Comparison of ENCODE assay signal across 29 cellular contexts in the genomic region with DNA sequence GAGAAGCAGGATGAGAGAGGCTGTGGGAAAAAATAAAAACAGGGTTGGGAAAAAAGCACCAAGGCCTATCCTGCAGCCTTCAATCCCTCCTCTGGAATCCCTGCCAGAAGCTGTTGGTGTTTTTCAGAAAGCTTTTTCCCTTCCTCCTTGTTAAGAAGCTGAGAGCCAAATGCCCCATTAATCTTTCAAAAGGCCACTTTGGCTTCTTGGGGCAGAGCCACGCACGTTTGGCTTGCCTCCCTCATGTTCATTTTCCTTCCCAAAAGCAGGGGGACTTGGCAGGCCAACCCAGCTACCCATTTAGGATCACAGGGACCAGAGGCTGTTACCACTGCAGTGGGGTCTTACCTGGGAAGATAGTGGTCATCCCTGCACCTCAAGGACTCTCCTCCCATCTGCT.
A peak's percentile ranks its signal among the peaks of the same experiment; 100 is the strongest.
DNase-seq lines count a peak whose midpoint lies in the region; ATAC-seq and TF ChIP-seq lines count a peak whose summit lies in the region.
"Had no signal": no experiment of that assay in that cellular context is flagged by ENCODE, and none has a peak within 500 bp of the region (broad histone marks: within the 10 kb centered on the region; RNA-seq: fewer than 3 reads in every experiment).

No MANE protein-coding gene starts in this region.

- H3K9me3 Mint-ChIP-seq in H9 = peaks cover 0 to 2% of the 10 kb centered on the region in 2 experiments; a peak in 1 of 5 replicates
- H3K9me3 Mint-ChIP-seq in activated CD8-positive, alpha-beta T cell treated with anti-CD3 and anti-CD28 coated beads for 36 hours = no peaks in the 10 kb centered on the region
- H3K9me3 Mint-ChIP-seq: IgD-negative memory B cell, natural killer cell had no signal

- no peak overlapping the region for H2BK20ac ChIP-seq in H9 (ENCODE audit: low read depth, low read length, poor library complexity, severe bottlenecking)

- H3K27me3 Mint-ChIP-seq in H9 (ENCODE audit: low read depth) = peaks cover 5% of the 10 kb centered on the region; the same call in 1 of the 2 replicates
- peaks cover 6% of the 10 kb centered on the region for H3K27me3 Mint-ChIP-seq in activated CD8-positive, alpha-beta T cell treated with anti-CD3 and anti-CD28 coated beads for 36 hours
- H3K27me3 Mint-ChIP-seq: CD4-positive, CD25-positive, alpha-beta regulatory T cell had no signal

- POLR2A ChIA-PET in activated CD8-positive, alpha-beta T cell treated with anti-CD3 and anti-CD28 coated beads for 36 hours (lab: Charles Lee) = no interaction called here

- H3K23ac ChIP-seq in H9 (ENCODE audit: insufficient read length, low read depth, low read length) = no peak overlapping the region

- H2BK120ac ChIP-seq in H9 (ENCODE audit: low read depth, low read length, poor library complexity, severe bottlenecking) = no peak overlapping the region

- no peak overlapping the region for H4K5ac ChIP-seq in H9 (ENCODE audit: insufficient read length, low read depth, low read length)

- no peaks in the 10 kb centered on the region for H3K79me2 ChIP-seq in H9 (ENCODE audit: insufficient read depth, low read length)
- H3K79me2 ChIP-seq: parathyroid adenoma had no signal

- no peak overlapping the region for H3K27ac Mint-ChIP-seq in H9
- no peak overlapping the region for H3K27ac Mint-ChIP-seq in activated CD8-positive, alpha-beta T cell treated with anti-CD3 and anti-CD28 coated beads for 36 hours
- H3K27ac Mint-ChIP-seq: activated CD8-positive, alpha-beta T cell treated with anti-CD3 and anti-CD28 coated beads, Interleukin-2, amount 10 ng/mL, durations not matched to agents 7 days and 5 days; CD4-positive, CD25-positive, alpha-beta regulatory T cell; effector memory CD8-positive, alpha-beta T cell; IgD-negative memory B cell; natural killer cell; stimulated activated naive CD8-positive, alpha-beta T cell treated with anti-CD3 and anti-CD28 coated beads, Interleukin-15, amount 100 ng/mL, for 72 hours; T-cell had no signal

- H3K4me1 Mint-ChIP-seq in H9 = peaks cover 13 to 14% of the 10 kb centered on the region in 2 experiments
- H3K4me1 Mint-ChIP-seq in activated CD8-positive, alpha-beta T cell treated with anti-CD3 and anti-CD28 coated beads for 36 hours (ENCODE audit: low read depth) = no peaks in the 10 kb centered on the region
- H3K4me1 Mint-ChIP-seq: CD4-positive, CD25-positive, alpha-beta regulatory T cell; IgD-negative memory B cell; natural killer cell; stimulated activated naive CD8-positive, alpha-beta T cell treated with anti-CD3 and anti-CD28 coated beads, Interleukin-15, amount 100 ng/mL, for 72 hours; T-cell had no signal

- ATAC-seq in activated CD8-positive, alpha-beta T cell treated with anti-CD3 and anti-CD28 coated beads for 36 hours = no peak
- no peak for ATAC-seq in HG02884 (IDR thresholded peaks at IDR 0.05; ENCODE audit: unreplicated experiment)
- ATAC-seq: activated CD8-positive, alpha-beta T cell treated with anti-CD3 and anti-CD28 coated beads, Interleukin-2, amount 10 ng/mL, durations not matched to agents 7 days and 5 days; effector memory CD8-positive, alpha-beta T cell; heart right ventricle; left colon; natural killer cell; stimulated activated naive CD8-positive, alpha-beta T cell treated with anti-CD3 and anti-CD28 coated beads, Interleukin-15, amount 100 ng/mL, for 72 hours; T-cell had no signal

- peaks cover 0 to 7% (median 0%) of the 10 kb centered on the region in 3 experiments; a peak in 2 of 7 replicates for H3K36me3 Mint-ChIP-seq in H9 (ENCODE audit: insufficient read depth in 1 of 3, low read depth in 3 of 3)
- H3K36me3 Mint-ChIP-seq in activated CD8-positive, alpha-beta T cell treated with anti-CD3 and anti-CD28 coated beads for 36 hours (ENCODE audit: low read depth) = no peaks in the 10 kb centered on the region
- H3K36me3 Mint-ChIP-seq: CD4-positive, CD25-positive, alpha-beta regulatory T cell; natural killer cell; T-cell had no signal

- H4K91ac ChIP-seq in H9 (ENCODE audit: insufficient read length, low read depth, low read length) = no peak overlapping the region

- H3K14ac ChIP-seq in H9 (ENCODE audit: insufficient read depth, low read length) = no peak overlapping the region

- no peak overlapping the region for H4K8ac ChIP-seq in H9 (replicated peaks; ENCODE audit: insufficient read length, low read depth, low read length)

- no peaks in the 10 kb centered on the region for H3K9me3 ChIP-seq in H9 (ENCODE audit: control insufficient read depth, low read depth, low read length)
- H3K9me3 ChIP-seq: breast epithelium, heart right ventricle, Peyer's patch, sigmoid colon, tibial nerve had no signal

- no peaks in the 10 kb centered on the region for H3K79me1 ChIP-seq in H9 (ENCODE audit: insufficient read depth, low read depth, low read length, poor library complexity, severe bottlenecking)

- no peak for TF ChIP-seq CTCF in H9 (conservative IDR thresholded peaks at IDR 0.05)
- TF ChIP-seq CTCF in activated CD8-positive, alpha-beta T cell treated with anti-CD3 and anti-CD28 coated beads for 36 hours (IDR thresholded peaks at IDR 0.05) = no peak

- in situ Hi-C loops in G401 (cut with HindIII; ENCODE audit: low sequenced_read_pairs) = no loop called here

- H3K23me2 ChIP-seq in H9 (ENCODE audit: insufficient read length, low read depth, low read length, poor library complexity, severe bottlenecking) = no peaks in the 10 kb centered on the region

- H4K20me1 ChIP-seq in H9 (ENCODE audit: control insufficient read depth, insufficient read depth, insufficient read length) = no peaks in the 10 kb centered on the region

- H3T11ph ChIP-seq in H9 (ENCODE audit: low read length) = no peak overlapping the region

- no peak overlapping the region for H2BK5ac ChIP-seq in H9 (ENCODE audit: insufficient read length, low read length)

- no peaks in the 10 kb centered on the region for H3K27me3 ChIP-seq in H9 (ENCODE audit: insufficient read depth, low read length)
- H3K27me3 ChIP-seq: breast epithelium, heart right ventricle, Peyer's patch, sigmoid colon, tibial nerve had no signal

- H2AK5ac ChIP-seq in H9 (ENCODE audit: insufficient read length, low read length) = no peak overlapping the region

- H3K27ac ChIP-seq in H9 (ENCODE audit: insufficient read length, low read depth, low read length) = no peak overlapping the region
- H3K27ac ChIP-seq: breast epithelium, coronary artery, heart right ventricle, parathyroid adenoma, Peyer's patch, sigmoid colon, tibial nerve had no signal

- no peak overlapping the region for H3K9ac ChIP-seq in H9 (ENCODE audit: extremely low read depth, insufficient read length, low read length)
- H3K9ac ChIP-seq: parathyroid adenoma had no signal

- H2AFZ ChIP-seq in H9 (ENCODE audit: low read length) = no peak overlapping the region
- H2AFZ ChIP-seq: parathyroid adenoma had no signal

- H2BK15ac ChIP-seq in H9 (ENCODE audit: low read depth, low read length) = no peak overlapping the region

- intact Hi-C loops in activated CD8-positive, alpha-beta T cell treated with anti-CD3 and anti-CD28 coated beads for 36 hours (cut with micrococcal nuclease) = no loop called here

- no peaks in the 10 kb centered on the region for H3K4me1 ChIP-seq in H9 (ENCODE audit: insufficient read depth, low read length)
- H3K4me1 ChIP-seq: breast epithelium, parathyroid adenoma, Peyer's patch, tibial nerve had no signal

- no peak overlapping the region for H3K4ac ChIP-seq in H9 (ENCODE audit: low read depth, low read length)

- H3K4me2 ChIP-seq in H9 (ENCODE audit: insufficient read depth, insufficient read length, low read length) = no peak overlapping the region

- peak; percentile 54 for DNase-seq in G401 (ENCODE audit: low spot score)
- DNase-seq in NCI-H187 treated with DMSO at 0.1 percent for 48 hours (lab: John Stamatoyannopoulos, UW) = peak; percentile 72
- peak; percentile 42 for DNase-seq in islet precursor cell
- DNase-seq in putamen (ENCODE audit: low spot score) = peak; percentile 56
- DNase-seq in H9 = no peak
- DNase-seq in activated CD8-positive, alpha-beta T cell treated with anti-CD3 and anti-CD28 coated beads for 36 hours = no peak
- DNase-seq: activated CD4-positive, alpha-beta T cell treated with anti-CD3 and anti-CD28 coated beads for 1 hour; activated CD8-positive, alpha-beta T cell treated with anti-CD3 and anti-CD28 coated beads, Interleukin-2, amount 10 ng/mL, durations not matched to agents 7 days and 5 days; activated effector memory CD4-positive, alpha-beta T cell treated with Interleukin-2 at 50 U/mL for 16 hours; activated T-cell treated with anti-CD3 and anti-CD28 coated beads for 4 hours; CD4-positive, CD25-positive, alpha-beta regulatory T cell; effector memory CD8-positive, alpha-beta T cell; foreskin fibroblast; heart right ventricle; left colon; natural killer cell; NCI-H1417 treated with DMSO at 0.1 percent for 48 hours; NCI-H226; Peyer's patch; SIG-M5; sigmoid colon; stimulated activated naive CD8-positive, alpha-beta T cell treated with anti-CD3 and anti-CD28 coated beads, Interleukin-15, amount 100 ng/mL, for 72 hours; T-cell had no signal

- no peak overlapping the region for H3K18ac ChIP-seq in H9 (ENCODE audit: insufficient read length, low read depth, low read length)

- H2BK12ac ChIP-seq in H9 (ENCODE audit: insufficient read length, low read depth, low read length) = no peak overlapping the region

- no peak overlapping the region for H3K4me3 Mint-ChIP-seq in H9
- H3K4me3 Mint-ChIP-seq in activated CD8-positive, alpha-beta T cell treated with anti-CD3 and anti-CD28 coated beads for 36 hours = no peak overlapping the region
- H3K4me3 Mint-ChIP-seq: activated CD8-positive, alpha-beta T cell treated with anti-CD3 and anti-CD28 coated beads, Interleukin-2, amount 10 ng/mL, durations not matched to agents 7 days and 5 days; CD4-positive, CD25-positive, alpha-beta regulatory T cell; effector memory CD8-positive, alpha-beta T cell; IgD-negative memory B cell; natural killer cell; stimulated activated naive CD8-positive, alpha-beta T cell treated with anti-CD3 and anti-CD28 coated beads, Interleukin-15, amount 100 ng/mL, for 72 hours; T-cell had no signal

- no CpG with 5 or more reads among the region's 2 CpGs for WGBS in H9 (ENCODE audit: extremely low coverage, insufficient read length, low lambda C conversion rate)

- CTCF ChIA-PET in activated CD8-positive, alpha-beta T cell treated with anti-CD3 and anti-CD28 coated beads for 36 hours (lab: Charles Lee) = no interaction called here

- no peak overlapping the region for H3K56ac ChIP-seq in H9 (ENCODE audit: insufficient read length, low read depth, low read length)

Comparison
In these comparisons a context has a peak if more than half of its experiments do, and no peak if none do; other contexts are left out.
1. DNase-seq: peak in G401 (single experiment), NCI-H187 treated with DMSO at 0.1 percent for 48 hours (single experiment), islet precursor cell (single experiment) and putamen (single experiment); none in H9 (single experiment) and activated CD8-positive, alpha-beta T cell treated with anti-CD3 and anti-CD28 coated beads for 36 hours (single experiment).